In genomic region chr6:169539176-169539897, GRCh38 we compare ENCODE assay signal across 1 cellular context.
TF ChIP-seq lines count a peak whose summit lies in the region.

No MANE protein-coding gene starts in this region.

TF ChIP-seq in IMR-90, 13 proteins besides CTCF, POLR2A, EP300 and RAD21 (continued from another document):
- TF ChIP-seq CEBPB (IDR thresholded peaks at IDR 0.05; ENCODE audit: low read depth, low read length) (no peak), USF2 (IDR thresholded peaks at IDR 0.05; ENCODE audit: low read depth, low read length) (no peak), FOS (IDR thresholded peaks at IDR 0.05; ENCODE audit: low read depth, low read length) (no peak), BHLHE40 (IDR thresholded peaks at IDR 0.05; ENCODE audit: low read depth, low read length) (no peak), CHD1 (IDR thresholded peaks at IDR 0.05; ENCODE audit: low read depth, low read length) (no peak), RFX5 (IDR thresholded peaks at IDR 0.05; ENCODE audit: low read depth, low read length) (no peak), SMC3 (IDR thresholded peaks at IDR 0.05; ENCODE audit: low read depth, low read length) (no peak), RCOR1 (IDR thresholded peaks at IDR 0.05; ENCODE audit: insufficient replicate concordance, low read length) (no peak), MAZ (IDR thresholded peaks at IDR 0.05; ENCODE audit: borderline replicate concordance, low read depth, low read length) (no peak), MAFK (IDR thresholded peaks at IDR 0.05; ENCODE audit: low read depth, low read length) (no peak)
